Comparison of ENCODE assay signal across 8 cellular contexts in the genomic region with DNA sequence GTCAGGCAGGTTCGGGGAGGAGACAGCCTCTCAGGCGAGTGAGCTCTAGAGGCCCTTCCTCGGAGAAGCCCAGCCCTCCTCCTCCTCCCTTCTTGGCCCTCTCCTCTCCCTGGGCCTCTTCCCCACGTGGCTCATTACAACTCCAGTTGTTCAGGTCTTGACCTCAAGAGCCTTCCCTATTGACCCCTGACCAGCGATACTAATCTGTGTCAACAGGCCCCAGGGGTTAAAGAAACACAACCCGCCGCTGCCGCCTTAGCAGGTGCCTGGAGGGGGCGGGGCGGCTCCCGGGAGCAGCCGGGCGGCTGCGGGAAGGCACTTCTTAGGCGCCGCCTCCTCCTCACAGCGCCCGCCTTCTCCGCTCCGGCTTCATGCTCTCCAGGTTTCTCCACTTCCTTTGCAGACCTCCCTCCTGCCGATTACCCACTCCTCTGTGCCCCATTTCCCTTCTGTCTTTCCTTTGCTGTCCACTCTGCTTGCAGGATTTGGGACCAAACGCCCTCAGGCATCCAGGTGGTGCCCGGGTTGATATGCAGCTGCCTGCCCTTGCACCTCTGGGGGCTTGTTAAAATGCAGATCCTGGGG. TPM values are rescaled to one million over a fixed set of nuclear protein-coding genes. Genes with fewer than 3 reads are reported as not detected.
DNase-seq lines count a peak whose midpoint lies in the region; ATAC-seq, FAIRE-seq and TF ChIP-seq lines count a peak whose summit lies in the region.

No MANE protein-coding gene starts in this region.

- peaks cover 0 to 45% of the 10 kb centered on the region in 2 donors for H3K27me3 Mint-ChIP-seq in effector memory CD8-positive, alpha-beta T cell
- peaks cover 2 to 18% (median 5%) of the 10 kb centered on the region in 5 donors for H3K27me3 Mint-ChIP-seq in naive thymus-derived CD4-positive, alpha-beta T cell

- peaks cover 15 to 17% of the 10 kb centered on the region in 2 donors for H3K4me1 Mint-ChIP-seq in effector memory CD8-positive, alpha-beta T cell (ENCODE audit: low read depth in 2 of 2)
- peaks cover 6 to 13% (median 10%) of the 10 kb centered on the region in 7 donors for H3K4me1 Mint-ChIP-seq in naive thymus-derived CD4-positive, alpha-beta T cell

- peak overlapping the region; percentile 99 for H3K27ac ChIP-seq in PC-3 (ENCODE audit: low read length)
- no peak overlapping the region for H3K27ac ChIP-seq in naive thymus-derived CD4-positive, alpha-beta T cell (ENCODE audit: low read depth, low read length)

- TF ChIP-seq CTCF in PC-3 (conservative IDR thresholded peaks at IDR 0.05; ENCODE audit: low read depth, low read length): no peak

- no peak for FAIRE-seq in H54 (lab: Jason Lieb, UNC)

- H3K4me1 ChIP-seq in PC-3 (ENCODE audit: insufficient read depth, low read length): peaks cover 67% of the 10 kb centered on the region
- peaks cover 0 to 9% of the 10 kb centered on the region in 2 donors for H3K4me1 ChIP-seq in naive thymus-derived CD4-positive, alpha-beta T cell (ENCODE audit: control insufficient read depth in 2 of 2, insufficient read depth in 2 of 2, low read length in 2 of 2)

- peak overlapping the region; percentile 19 to 26 for H3K4me3 Mint-ChIP-seq in effector memory CD8-positive, alpha-beta T cell
- H3K4me3 Mint-ChIP-seq in naive thymus-derived CD4-positive, alpha-beta T cell: peak overlapping the region; percentile 47 to 83 (median 68)

- H3K36me3 Mint-ChIP-seq in effector memory CD8-positive, alpha-beta T cell (ENCODE audit: insufficient read depth): no peaks in the 10 kb centered on the region
- no peaks in the 10 kb centered on the region for H3K36me3 Mint-ChIP-seq in naive thymus-derived CD4-positive, alpha-beta T cell

- no peak for TF ChIP-seq POLR2A in H54 (IDR thresholded peaks at IDR 0.05; ENCODE audit: low read depth, low read length)

- POLR2A ChIA-PET in HEK293T (lab: Yijun Ruan, JAX) (interaction anchor here (1.2 kb wide), 1 partner anchor 18 kb away, joined by 3 read pairs; no protein-coding TSS in a partner anchor), PC-3 (lab: Charles Lee; ENCODE audit: unreplicated experiment) (no interaction called here)
- POLR2A ChIA-PET in naive thymus-derived CD4-positive, alpha-beta T cell (lab: Charles Lee): interaction anchor here (0.6 kb wide), 1 partner anchor 44 kb away, joined by 4 read pairs; no protein-coding TSS in a partner anchor

- H4K20me1 ChIP-seq in PC-3 (ENCODE audit: low read length): no peaks in the 10 kb centered on the region

- no peaks in the 10 kb centered on the region for H3K9me3 Mint-ChIP-seq in effector memory CD8-positive, alpha-beta T cell
- no peaks in the 10 kb centered on the region for H3K9me3 Mint-ChIP-seq in naive thymus-derived CD4-positive, alpha-beta T cell

- BruUV-seq in PC-3 (replicated peaks; lab: Mats Ljungman, UMichigan): no TSS peak

- no peaks in the 10 kb centered on the region for H3F3A ChIP-seq in PC-3 (ENCODE audit: low read length, unreplicated experiment)

- peak overlapping the region; percentile 43; the same call in 1 of the 2 replicates for H3K4me3 ChIP-seq in PC-3 (ENCODE audit: low read length)
- H3K4me3 ChIP-seq in naive thymus-derived CD4-positive, alpha-beta T cell (ENCODE audit: low read length): no peak overlapping the region

- intact Hi-C loops in PC-3 (cut with micrococcal nuclease): loop anchor here (1.0 kb wide), 1 partner anchor 15 kb away; no protein-coding TSS in a partner anchor
- intact Hi-C loops in naive thymus-derived CD4-positive, alpha-beta T cell (cut with micrococcal nuclease): no loop called here

- peaks cover 69% of the 10 kb centered on the region for H3K79me2 ChIP-seq in PC-3 (ENCODE audit: low read length)

- H3K27me3 ChIP-seq in PC-3 (ENCODE audit: low read length): no peaks in the 10 kb centered on the region
- peaks cover 0 to 3% of the 10 kb centered on the region in 2 donors for H3K27me3 ChIP-seq in naive thymus-derived CD4-positive, alpha-beta T cell (ENCODE audit: control insufficient read depth in 2 of 2, insufficient read depth in 2 of 2, low read length in 2 of 2)

- H3K9ac ChIP-seq in PC-3 (ENCODE audit: low read length): no peak overlapping the region

- H3K27ac Mint-ChIP-seq in effector memory CD8-positive, alpha-beta T cell: peak overlapping the region; percentile 55 to 86
- peak overlapping the region in 4 of 9 donors; percentile 10 to 87 (median 66) for H3K27ac Mint-ChIP-seq in naive thymus-derived CD4-positive, alpha-beta T cell

- peak; percentile 43 for DNase-seq in 8988T
- peak; percentile 72 for DNase-seq in HEK293T (ENCODE audit: extremely low spot score)
- peak; percentile 84 for DNase-seq in PC-3
- DNase-seq in effector memory CD8-positive, alpha-beta T cell: no peak
- peak in 3 of 9 donors; percentile 7 to 43 (median 21) for DNase-seq in naive thymus-derived CD4-positive, alpha-beta T cell
- DNase-seq in midbrain (lab: John Stamatoyannopoulos, UW): no peak
- DNase-seq in H54 (ENCODE audit: insufficient read length, low spot score): no peak

- ATAC-seq in PC-3 (peak; percentile 14), HG03521 (IDR thresholded peaks at IDR 0.05; ENCODE audit: unreplicated experiment) (no peak)
- no peak for ATAC-seq in effector memory CD8-positive, alpha-beta T cell (replicated peaks)
- ATAC-seq in naive thymus-derived CD4-positive, alpha-beta T cell: peak; percentile 48

- no peaks in the 10 kb centered on the region for H3K9me3 ChIP-seq in PC-3 (ENCODE audit: low read length)
- H3K9me3 ChIP-seq in naive thymus-derived CD4-positive, alpha-beta T cell (ENCODE audit: control insufficient read depth in 2 of 3, low read length in 3 of 3): no peaks in the 10 kb centered on the region

- peak overlapping the region; percentile 31; the same call in 1 of the 2 replicates for H2AFZ ChIP-seq in PC-3 (ENCODE audit: low read length)

- CTCF ChIA-PET in HEK293T (lab: Yijun Ruan, JAX) (interaction anchor here (0.6 to 1.5 kb wide), 5 partner anchors 9 to 86 kb away, joined by 3 to 6 read pairs (median 4); no protein-coding TSS in a partner anchor), PC-3 (lab: Charles Lee) (interaction anchor here (1.1 kb wide), 1 partner anchor 10 kb away, joined by 7 read pairs; no protein-coding TSS in a partner anchor)
- CTCF ChIA-PET in naive thymus-derived CD4-positive, alpha-beta T cell (lab: Charles Lee): interaction anchor here (0.9 kb wide), 1 partner anchor 19 kb away, joined by 3 read pairs; no protein-coding TSS in a partner anchor

- H3K4me2 ChIP-seq in PC-3 (ENCODE audit: low read length): peak overlapping the region; percentile 71

- no peaks in the 10 kb centered on the region for H3K36me3 ChIP-seq in PC-3 (ENCODE audit: low read depth, low read length)
- H3K36me3 ChIP-seq in naive thymus-derived CD4-positive, alpha-beta T cell (ENCODE audit: control insufficient read depth in 2 of 3, insufficient read depth in 3 of 3, low read length in 3 of 3): no peaks in the 10 kb centered on the region

- H3K9me2 ChIP-seq in PC-3 (replicated peaks; ENCODE audit: low read length): no peaks in the 10 kb centered on the region

TF ChIP-seq in HEK293T, 16 proteins besides CTCF, POLR2A, EP300 and RAD21:
- TF ChIP-seq FOXM1 (IDR thresholded peaks at IDR 0.05; ENCODE audit: borderline replicate concordance): no peak

RNA-seq across cellular contexts. Expression of a gene that starts 51.0 kb away (rescaled TPM):
- total RNA-seq in PC-3 (2014; rRNA removed): 3.3 and 12.0 TPM in 2 replicates
- total RNA-seq in naive thymus-derived CD4-positive, alpha-beta T cell: 10 to 100 TPM in 1 of 5 experiments, 1 to 10 TPM in 4; 4.6 to 22.6 (median 7.8) TPM
- polyA plus RNA-seq in naive thymus-derived CD4-positive, alpha-beta T cell: 1 to 10 TPM; 2.4 to 2.9 TPM

RNA-seq across cellular contexts. Expression of a gene that starts 56.4 kb away (rescaled TPM):
- 43.3 and 75.8 TPM in 2 replicates for total RNA-seq in PC-3 (2014; rRNA removed)
- 1 to 10 TPM; 2.4 to 7.7 (median 6.3) TPM for total RNA-seq in naive thymus-derived CD4-positive, alpha-beta T cell
- polyA plus RNA-seq in naive thymus-derived CD4-positive, alpha-beta T cell: under 1 TPM; 0.41 to 0.77 TPM

Comparison
In these comparisons a context has a peak if more than half of its experiments do, and no peak if none do; other contexts are left out.
1. DNase-seq: peak in 8988T (single experiment), HEK293T (single experiment) and PC-3 (single experiment); none in effector memory CD8-positive, alpha-beta T cell (0 of 3), midbrain (single experiment) and H54 (single experiment).
2. ATAC-seq: peak in PC-3 (single experiment) and naive thymus-derived CD4-positive, alpha-beta T cell (single experiment); none in effector memory CD8-positive, alpha-beta T cell (single experiment) and HG03521 (single experiment).